1 cellular context compared by ENCODE assay signal in the genomic region with DNA sequence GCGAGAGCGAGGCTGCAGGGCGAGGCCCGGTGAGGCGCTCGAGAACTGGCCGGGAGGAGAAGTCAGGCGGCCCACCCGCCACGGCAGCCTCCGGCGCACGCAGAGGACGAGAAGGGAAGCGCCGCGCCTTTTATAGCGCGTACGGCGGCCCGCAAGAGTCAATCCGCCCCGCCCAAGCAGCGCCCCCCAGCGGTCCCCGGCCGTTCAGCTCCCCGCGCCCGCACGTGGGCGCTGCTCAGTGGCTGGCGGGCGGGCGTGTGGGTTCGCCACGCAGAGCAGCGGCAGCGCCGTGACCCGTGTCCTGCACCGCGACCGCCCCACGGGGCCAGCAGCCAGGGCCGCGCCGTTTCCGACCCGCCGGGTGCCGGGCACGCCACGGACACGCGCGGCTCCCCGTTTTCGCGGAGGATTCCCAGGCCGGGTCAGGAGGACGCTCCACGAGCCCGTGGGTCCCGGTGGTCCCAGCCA.
TF ChIP-seq lines count a peak whose summit lies in the region.

No MANE protein-coding gene starts in this region.

TF ChIP-seq in HepG2, 621 proteins besides CTCF, POLR2A, EP300 and RAD21 (continued from another document and continues in another):
- TF ChIP-seq, protein P1, sequence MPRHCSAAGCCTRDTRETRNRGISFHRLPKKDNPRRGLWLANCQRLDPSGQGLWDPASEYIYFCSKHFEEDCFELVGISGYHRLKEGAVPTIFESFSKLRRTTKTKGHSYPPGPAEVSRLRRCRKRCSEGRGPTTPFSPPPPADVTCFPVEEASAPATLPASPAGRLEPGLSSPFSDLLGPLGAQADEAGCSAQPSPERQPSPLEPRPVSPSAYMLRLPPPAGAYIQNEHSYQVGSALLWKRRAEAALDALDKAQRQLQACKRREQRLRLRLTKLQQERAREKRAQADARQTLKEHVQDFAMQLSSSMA (CRISPR knock-in tag; IDR thresholded peaks at IDR 0.05): peak; percentile 21; the same call in 1 of the 2 replicates
- TF ChIP-seq ELF4 (CRISPR knock-in tag; IDR thresholded peaks at IDR 0.05; ENCODE audit: borderline replicate concordance) (no peak), SOX13 (IDR thresholded peaks at IDR 0.05) (peak; percentile 52; the same call in 1 of the 2 replicates), SOX13 (CRISPR knock-in tag; conservative IDR thresholded peaks at IDR 0.05 in 1 of 2, IDR thresholded peaks at IDR 0.05 in 1 of 2) (peak in 1 of 2 experiments; percentile 69; a peak in 2 of 4 replicates), ZNF136 (CRISPR knock-in tag; IDR thresholded peaks at IDR 0.05; ENCODE audit: low read depth) (no peak), CHCHD3 (CRISPR knock-in tag; IDR thresholded peaks at IDR 0.05) (peak; percentile 47; the same call in 1 of the 2 replicates), ZNF274 (CRISPR knock-in tag; IDR thresholded peaks at IDR 0.05) (0 out of 2 replicates have a peak, but pooled peaks have one; percentile 43), CBX2 (IDR thresholded peaks at IDR 0.05; ENCODE audit: low read depth, low read length) (no peak), CBX2 (CRISPR knock-in tag; IDR thresholded peaks at IDR 0.05; ENCODE audit: low read depth) (peak; percentile 29; the same call in 1 of the 2 replicates), TBL1XR1 (IDR thresholded peaks at IDR 0.05; ENCODE audit: borderline replicate concordance, low read length, partially characterized antibody) (peak; percentile 70), SMARCE1 (IDR thresholded peaks at IDR 0.05; ENCODE audit: borderline replicate concordance) (no peak), ZNF446 (CRISPR knock-in tag; IDR thresholded peaks at IDR 0.05) (no peak; the same call in none of the 2 replicates), ZNF761 (CRISPR knock-in tag; conservative IDR thresholded peaks at IDR 0.05) (peak; percentile 74; the same call in 1 of the 2 replicates), JUN (CRISPR knock-in tag; IDR thresholded peaks at IDR 0.05) (no peak), EED (CRISPR knock-in tag; IDR thresholded peaks at IDR 0.05) (peak; percentile 73; the same call in 1 of the 2 replicates), ZSCAN29 (CRISPR knock-in tag; conservative IDR thresholded peaks at IDR 0.05) (no peak), POLR2AphosphoS2 (IDR thresholded peaks at IDR 0.05; ENCODE audit: low read depth, low read length) (peak; percentile 73; the same call in 1 of the 2 replicates), ZNF724P (CRISPR knock-in tag; IDR thresholded peaks at IDR 0.05; ENCODE audit: borderline replicate concordance) (peak; percentile 91; the same call in 1 of the 2 replicates), ZNF614 (CRISPR knock-in tag; IDR thresholded peaks at IDR 0.05; ENCODE audit: borderline replicate concordance) (peak; percentile 63; the same call in 1 of the 2 replicates), ZNF629 (CRISPR knock-in tag; conservative IDR thresholded peaks at IDR 0.05) (no peak; the same call in 1 of the 2 replicates), MEIS2 (CRISPR knock-in tag; IDR thresholded peaks at IDR 0.05) (peak; percentile 87), NCOA1 (CRISPR knock-in tag; IDR thresholded peaks at IDR 0.05) (no peak), MTA1 (CRISPR knock-in tag; IDR thresholded peaks at IDR 0.05; ENCODE audit: borderline replicate concordance) (peak; percentile 61; the same call in 1 of the 2 replicates), SP140L (CRISPR knock-in tag; IDR thresholded peaks at IDR 0.05; ENCODE audit: borderline replicate concordance) (no peak), ZMYM4 (CRISPR knock-in tag; IDR thresholded peaks at IDR 0.05) (peak; percentile 96), ZNF660 (CRISPR knock-in tag; IDR thresholded peaks at IDR 0.05; ENCODE audit: borderline replicate concordance, low read depth) (no peak), ZNF670 (CRISPR knock-in tag; IDR thresholded peaks at IDR 0.05; ENCODE audit: borderline replicate concordance) (no peak; the same call in 1 of the 2 replicates), RFXAP (CRISPR knock-in tag; IDR thresholded peaks at IDR 0.05; ENCODE audit: borderline replicate concordance) (peak; percentile 85; the same call in 1 of the 2 replicates), TBP (CRISPR knock-in tag; IDR thresholded peaks at IDR 0.05) (no peak), MLLT10 (CRISPR knock-in tag; IDR thresholded peaks at IDR 0.05) (no peak)
- TF ChIP-seq, protein P2, sequence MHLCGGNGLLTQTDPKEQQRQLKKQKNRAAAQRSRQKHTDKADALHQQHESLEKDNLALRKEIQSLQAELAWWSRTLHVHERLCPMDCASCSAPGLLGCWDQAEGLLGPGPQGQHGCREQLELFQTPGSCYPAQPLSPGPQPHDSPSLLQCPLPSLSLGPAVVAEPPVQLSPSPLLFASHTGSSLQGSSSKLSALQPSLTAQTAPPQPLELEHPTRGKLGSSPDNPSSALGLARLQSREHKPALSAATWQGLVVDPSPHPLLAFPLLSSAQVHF (CRISPR knock-in tag; IDR thresholded peaks at IDR 0.05): peak; percentile 38; the same call in 1 of the 2 replicates
- TF ChIP-seq, protein P3, sequence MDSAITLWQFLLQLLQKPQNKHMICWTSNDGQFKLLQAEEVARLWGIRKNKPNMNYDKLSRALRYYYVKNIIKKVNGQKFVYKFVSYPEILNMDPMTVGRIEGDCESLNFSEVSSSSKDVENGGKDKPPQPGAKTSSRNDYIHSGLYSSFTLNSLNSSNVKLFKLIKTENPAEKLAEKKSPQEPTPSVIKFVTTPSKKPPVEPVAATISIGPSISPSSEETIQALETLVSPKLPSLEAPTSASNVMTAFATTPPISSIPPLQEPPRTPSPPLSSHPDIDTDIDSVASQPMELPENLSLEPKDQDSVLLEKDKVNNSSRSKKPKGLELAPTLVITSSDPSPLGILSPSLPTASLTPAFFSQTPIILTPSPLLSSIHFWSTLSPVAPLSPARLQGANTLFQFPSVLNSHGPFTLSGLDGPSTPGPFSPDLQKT (CRISPR knock-in tag; IDR thresholded peaks at IDR 0.05; ENCODE audit: borderline replicate concordance): no peak
- TF ChIP-seq, protein P4, sequence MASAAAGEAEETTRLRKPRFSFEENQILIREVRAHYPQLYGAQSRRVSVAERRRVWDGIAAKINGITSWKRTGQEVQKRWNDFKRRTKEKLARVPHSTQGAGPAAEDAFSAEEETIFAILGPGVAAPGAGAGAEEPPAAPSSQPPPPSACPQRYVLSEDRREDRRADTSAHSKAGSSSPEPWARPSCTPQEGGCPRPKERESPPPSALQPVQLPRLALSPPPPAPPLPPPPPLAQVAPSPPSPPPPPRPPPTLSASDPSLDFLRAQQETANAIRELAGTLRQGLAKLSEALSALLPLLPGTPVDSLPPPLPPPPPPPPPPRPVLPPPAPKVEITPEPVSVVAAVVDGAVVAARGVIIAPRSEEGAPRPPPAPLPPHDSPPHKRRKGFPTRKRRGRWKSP (CRISPR knock-in tag; IDR thresholded peaks at IDR 0.05): peak; percentile 79; the same call in 1 of the 2 replicates
- TF ChIP-seq, protein P5, sequence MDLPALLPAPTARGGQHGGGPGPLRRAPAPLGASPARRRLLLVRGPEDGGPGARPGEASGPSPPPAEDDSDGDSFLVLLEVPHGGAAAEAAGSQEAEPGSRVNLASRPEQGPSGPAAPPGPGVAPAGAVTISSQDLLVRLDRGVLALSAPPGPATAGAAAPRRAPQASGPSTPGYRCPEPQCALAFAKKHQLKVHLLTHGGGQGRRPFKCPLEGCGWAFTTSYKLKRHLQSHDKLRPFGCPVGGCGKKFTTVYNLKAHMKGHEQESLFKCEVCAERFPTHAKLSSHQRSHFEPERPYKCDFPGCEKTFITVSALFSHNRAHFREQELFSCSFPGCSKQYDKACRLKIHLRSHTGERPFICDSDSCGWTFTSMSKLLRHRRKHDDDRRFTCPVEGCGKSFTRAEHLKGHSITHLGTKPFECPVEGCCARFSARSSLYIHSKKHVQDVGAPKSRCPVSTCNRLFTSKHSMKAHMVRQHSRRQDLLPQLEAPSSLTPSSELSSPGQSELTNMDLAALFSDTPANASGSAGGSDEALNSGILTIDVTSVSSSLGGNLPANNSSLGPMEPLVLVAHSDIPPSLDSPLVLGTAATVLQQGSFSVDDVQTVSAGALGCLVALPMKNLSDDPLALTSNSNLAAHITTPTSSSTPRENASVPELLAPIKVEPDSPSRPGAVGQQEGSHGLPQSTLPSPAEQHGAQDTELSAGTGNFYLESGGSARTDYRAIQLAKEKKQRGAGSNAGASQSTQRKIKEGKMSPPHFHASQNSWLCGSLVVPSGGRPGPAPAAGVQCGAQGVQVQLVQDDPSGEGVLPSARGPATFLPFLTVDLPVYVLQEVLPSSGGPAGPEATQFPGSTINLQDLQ (CRISPR knock-in tag; IDR thresholded peaks at IDR 0.05): no peak
- TF ChIP-seq, protein P6, sequence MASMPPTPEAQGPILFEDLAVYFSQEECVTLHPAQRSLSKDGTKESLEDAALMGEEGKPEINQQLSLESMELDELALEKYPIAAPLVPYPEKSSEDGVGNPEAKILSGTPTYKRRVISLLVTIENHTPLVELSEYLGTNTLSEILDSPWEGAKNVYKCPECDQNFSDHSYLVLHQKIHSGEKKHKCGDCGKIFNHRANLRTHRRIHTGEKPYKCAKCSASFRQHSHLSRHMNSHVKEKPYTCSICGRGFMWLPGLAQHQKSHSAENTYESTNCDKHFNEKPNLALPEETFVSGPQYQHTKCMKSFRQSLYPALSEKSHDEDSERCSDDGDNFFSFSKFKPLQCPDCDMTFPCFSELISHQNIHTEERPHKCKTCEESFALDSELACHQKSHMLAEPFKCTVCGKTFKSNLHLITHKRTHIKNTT (CRISPR knock-in tag; IDR thresholded peaks at IDR 0.05): 0 out of 2 replicates have a peak, but pooled peaks have one; percentile 87
- TF ChIP-seq, protein P7, sequence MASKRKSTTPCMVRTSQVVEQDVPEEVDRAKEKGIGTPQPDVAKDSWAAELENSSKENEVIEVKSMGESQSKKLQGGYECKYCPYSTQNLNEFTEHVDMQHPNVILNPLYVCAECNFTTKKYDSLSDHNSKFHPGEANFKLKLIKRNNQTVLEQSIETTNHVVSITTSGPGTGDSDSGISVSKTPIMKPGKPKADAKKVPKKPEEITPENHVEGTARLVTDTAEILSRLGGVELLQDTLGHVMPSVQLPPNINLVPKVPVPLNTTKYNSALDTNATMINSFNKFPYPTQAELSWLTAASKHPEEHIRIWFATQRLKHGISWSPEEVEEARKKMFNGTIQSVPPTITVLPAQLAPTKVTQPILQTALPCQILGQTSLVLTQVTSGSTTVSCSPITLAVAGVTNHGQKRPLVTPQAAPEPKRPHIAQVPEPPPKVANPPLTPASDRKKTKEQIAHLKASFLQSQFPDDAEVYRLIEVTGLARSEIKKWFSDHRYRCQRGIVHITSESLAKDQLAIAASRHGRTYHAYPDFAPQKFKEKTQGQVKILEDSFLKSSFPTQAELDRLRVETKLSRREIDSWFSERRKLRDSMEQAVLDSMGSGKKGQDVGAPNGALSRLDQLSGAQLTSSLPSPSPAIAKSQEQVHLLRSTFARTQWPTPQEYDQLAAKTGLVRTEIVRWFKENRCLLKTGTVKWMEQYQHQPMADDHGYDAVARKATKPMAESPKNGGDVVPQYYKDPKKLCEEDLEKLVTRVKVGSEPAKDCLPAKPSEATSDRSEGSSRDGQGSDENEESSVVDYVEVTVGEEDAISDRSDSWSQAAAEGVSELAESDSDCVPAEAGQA (IDR thresholded peaks at IDR 0.05; ENCODE audit: low read depth): peak; percentile 74
- TF ChIP-seq, protein P7 (CRISPR knock-in tag; IDR thresholded peaks at IDR 0.05; ENCODE audit: borderline replicate concordance): peak; percentile 71; the same call in 1 of the 2 replicates
- TF ChIP-seq, protein P8, sequence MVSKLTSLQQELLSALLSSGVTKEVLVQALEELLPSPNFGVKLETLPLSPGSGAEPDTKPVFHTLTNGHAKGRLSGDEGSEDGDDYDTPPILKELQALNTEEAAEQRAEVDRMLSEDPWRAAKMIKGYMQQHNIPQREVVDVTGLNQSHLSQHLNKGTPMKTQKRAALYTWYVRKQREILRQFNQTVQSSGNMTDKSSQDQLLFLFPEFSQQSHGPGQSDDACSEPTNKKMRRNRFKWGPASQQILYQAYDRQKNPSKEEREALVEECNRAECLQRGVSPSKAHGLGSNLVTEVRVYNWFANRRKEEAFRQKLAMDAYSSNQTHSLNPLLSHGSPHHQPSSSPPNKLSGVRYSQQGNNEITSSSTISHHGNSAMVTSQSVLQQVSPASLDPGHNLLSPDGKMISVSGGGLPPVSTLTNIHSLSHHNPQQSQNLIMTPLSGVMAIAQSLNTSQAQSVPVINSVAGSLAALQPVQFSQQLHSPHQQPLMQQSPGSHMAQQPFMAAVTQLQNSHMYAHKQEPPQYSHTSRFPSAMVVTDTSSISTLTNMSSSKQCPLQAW (CRISPR knock-in tag; IDR thresholded peaks at IDR 0.05): no peak; the same call in 1 of the 2 replicates
- TF ChIP-seq, protein P9, sequence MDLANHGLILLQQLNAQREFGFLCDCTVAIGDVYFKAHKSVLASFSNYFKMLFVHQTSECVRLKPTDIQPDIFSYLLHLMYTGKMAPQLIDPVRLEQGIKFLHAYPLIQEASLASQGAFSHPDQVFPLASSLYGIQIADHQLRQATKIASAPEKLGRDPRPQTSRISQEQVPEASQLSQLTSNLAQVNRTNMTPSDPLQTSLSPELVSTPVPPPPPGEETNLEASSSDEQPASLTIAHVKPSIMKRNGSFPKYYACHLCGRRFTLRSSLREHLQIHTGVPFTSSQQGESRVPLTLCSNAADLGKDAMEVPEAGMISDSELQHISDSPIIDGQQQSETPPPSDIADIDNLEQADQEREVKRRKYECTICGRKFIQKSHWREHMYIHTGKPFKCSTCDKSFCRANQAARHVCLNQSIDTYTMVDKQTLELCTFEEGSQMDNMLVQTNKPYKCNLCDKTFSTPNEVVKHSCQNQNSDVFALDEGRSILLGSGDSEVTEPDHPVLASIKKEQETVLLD (CRISPR knock-in tag; IDR thresholded peaks at IDR 0.05; ENCODE audit: low read depth): peak; percentile 40; the same call in 1 of the 2 replicates
- TF ChIP-seq, protein P10, sequence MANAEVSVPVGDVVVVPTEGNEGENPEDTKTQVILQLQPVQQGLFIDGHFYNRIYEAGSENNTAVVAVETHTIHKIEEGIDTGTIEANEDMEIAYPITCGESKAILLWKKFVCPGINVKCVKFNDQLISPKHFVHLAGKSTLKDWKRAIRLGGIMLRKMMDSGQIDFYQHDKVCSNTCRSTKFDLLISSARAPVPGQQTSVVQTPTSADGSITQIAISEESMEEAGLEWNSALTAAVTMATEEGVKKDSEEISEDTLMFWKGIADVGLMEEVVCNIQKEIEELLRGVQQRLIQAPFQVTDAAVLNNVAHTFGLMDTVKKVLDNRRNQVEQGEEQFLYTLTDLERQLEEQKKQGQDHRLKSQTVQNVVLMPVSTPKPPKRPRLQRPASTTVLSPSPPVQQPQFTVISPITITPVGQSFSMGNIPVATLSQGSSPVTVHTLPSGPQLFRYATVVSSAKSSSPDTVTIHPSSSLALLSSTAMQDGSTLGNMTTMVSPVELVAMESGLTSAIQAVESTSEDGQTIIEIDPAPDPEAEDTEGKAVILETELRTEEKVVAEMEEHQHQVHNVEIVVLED (CRISPR knock-in tag; IDR thresholded peaks at IDR 0.05; ENCODE audit: borderline replicate concordance): peak; percentile 80
